6 cellular contexts compared by ENCODE assay signal in the genomic region with DNA sequence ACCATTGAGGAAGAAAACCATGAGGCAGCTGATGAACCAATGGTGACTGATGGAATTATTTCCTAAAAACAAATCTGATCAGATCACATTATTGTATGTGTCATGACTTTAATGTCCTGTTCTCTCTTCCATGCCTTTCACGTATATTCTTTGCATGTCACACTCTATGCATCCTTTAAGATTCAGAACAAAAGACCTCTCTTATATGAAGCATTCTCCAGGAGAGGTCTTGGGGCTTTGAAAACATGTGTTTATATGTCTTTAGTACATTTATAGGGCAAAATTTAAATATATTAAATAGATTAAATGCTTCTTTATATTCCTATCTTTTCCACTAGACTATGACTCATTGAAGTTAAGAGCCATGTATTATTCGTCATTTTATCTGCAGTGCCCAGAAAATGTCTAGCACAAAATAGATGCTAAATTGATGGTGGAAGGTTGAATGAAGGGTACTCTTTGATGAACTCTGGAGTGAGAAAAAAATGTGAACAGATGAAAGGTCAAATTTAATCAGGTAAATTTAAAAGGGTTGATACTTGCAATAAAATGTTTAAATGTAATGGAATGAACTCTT.
"Had no signal": no experiment of that assay in that cellular context is flagged by ENCODE, and none has a peak within 500 bp of the region (broad histone marks: within the 10 kb centered on the region; RNA-seq: fewer than 3 reads in every experiment).

No MANE protein-coding gene starts in this region.

- ATAC-seq: K562 had no signal

- H3K4me3 Mint-ChIP-seq: H9 had no signal

- H3K27ac Mint-ChIP-seq: H9 had no signal

- H3K4me1 Mint-ChIP-seq: H9 had no signal

- H3K9me3 Mint-ChIP-seq: H9 had no signal

- DNase-seq: GM23248, GOT3, H9, HCEC 1CT, IMR-90 had no signal
